Comparison of ENCODE assay signal across 1 cellular context in the genomic region with DNA sequence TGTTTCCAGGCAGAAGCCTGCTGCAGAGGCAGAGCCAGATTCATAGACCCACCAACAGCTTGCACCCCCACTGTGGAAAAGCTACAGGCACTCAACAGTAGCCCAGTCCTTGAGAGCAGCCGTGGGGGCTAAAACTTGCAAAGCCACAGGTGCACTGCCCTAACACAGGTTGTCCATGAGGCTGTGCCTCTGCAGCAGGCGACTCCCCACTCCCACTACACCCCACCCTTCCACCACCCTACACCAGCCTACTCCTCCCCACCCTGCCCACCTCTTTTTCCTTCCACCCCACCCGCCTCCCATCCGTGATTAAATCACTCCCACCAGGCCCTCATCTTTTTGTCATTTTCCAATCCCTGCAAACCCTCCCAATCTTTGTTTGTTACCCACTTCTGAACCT. TPM values are rescaled to one million over a fixed set of nuclear protein-coding genes. Genes with fewer than 3 reads are reported as not detected.
"Had no signal": no experiment of that assay in that cellular context is flagged by ENCODE, and none has a peak within 500 bp of the region (broad histone marks: within the 10 kb centered on the region; RNA-seq: fewer than 3 reads in every experiment).

No MANE protein-coding gene starts in this region.

RNA-seq across cellular contexts. Expression of gene ANKRD18A, which starts 55.2 kb away (rescaled TPM):
- total RNA-seq: activated B cell treated with CpG ODN at 0.5 μM for 24 hours had no signal
